Comparison of ENCODE assay signal across 8 cellular contexts in the genomic region with DNA sequence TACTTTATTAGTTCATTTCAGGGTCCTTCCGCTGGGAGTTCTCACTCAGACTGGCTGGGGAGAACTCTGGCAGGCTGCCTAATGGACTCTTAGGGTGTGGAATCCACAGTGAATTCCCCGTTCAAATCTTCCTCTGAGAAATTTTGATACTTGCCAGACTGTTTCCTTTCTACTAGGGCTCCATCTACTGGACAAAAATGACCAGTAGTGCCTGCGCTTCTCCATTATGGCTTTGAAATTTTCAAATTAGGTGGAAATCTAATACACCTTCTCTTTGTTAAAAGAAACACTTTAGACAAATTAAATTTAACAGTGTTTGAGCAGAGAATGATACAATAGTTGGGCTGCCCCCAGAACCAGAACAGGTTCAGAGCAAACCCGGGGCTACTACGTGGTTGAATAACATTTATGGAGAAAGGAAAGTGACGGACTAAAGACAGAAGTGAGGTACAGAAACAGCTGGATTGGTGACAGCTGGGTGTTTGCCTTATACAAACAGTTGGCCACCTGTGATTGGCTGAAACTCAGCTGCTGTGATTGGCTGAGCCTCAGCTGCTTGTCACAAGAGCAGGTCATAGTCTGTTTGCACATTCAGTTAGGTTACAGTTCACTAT. TPM values are rescaled to one million over a fixed set of nuclear protein-coding genes. Genes with fewer than 3 reads are reported as not detected.
DNase-seq lines count a peak whose midpoint lies in the region; ATAC-seq and TF ChIP-seq lines count a peak whose summit lies in the region.

No MANE protein-coding gene starts in this region.

- CTCF ChIA-PET in PC-3 (lab: Charles Lee) (interaction anchor here (0.6 to 1.3 kb wide), 7 partner anchors 9 to 856 kb away, joined by 3 to 13 read pairs (median 4); a partner anchor contains a TSS), MCF 10A (lab: Yijun Ruan, JAX) (interaction anchor here (0.6 to 1.9 kb wide), 21 partner anchors 8 to 826 kb away, joined by 3 to 35 read pairs (median 4); no protein-coding TSS in a partner anchor)

- H3K4me2 ChIP-seq in PC-3 (ENCODE audit: low read length): peak overlapping the region; percentile 87

- H3F3A ChIP-seq in PC-3 (ENCODE audit: low read length, unreplicated experiment): peaks cover 8% of the 10 kb centered on the region

- no peaks in the 10 kb centered on the region for H3K36me3 ChIP-seq in CD4-positive, CD25-positive, alpha-beta regulatory T cell (ENCODE audit: control insufficient read depth, insufficient read depth, low read length)
- H3K36me3 ChIP-seq in PC-3 (ENCODE audit: low read depth, low read length): no peaks in the 10 kb centered on the region
- H3K36me3 ChIP-seq in skeletal muscle tissue (ENCODE audit: control insufficient read depth in 3 of 3, insufficient read depth in 3 of 3, low read length in 3 of 3): no peaks in the 10 kb centered on the region

- TF ChIP-seq CTCF in PC-3 (conservative IDR thresholded peaks at IDR 0.05; ENCODE audit: low read depth, low read length): peak; percentile 98
- TF ChIP-seq CTCF in MCF 10A (IDR thresholded peaks at IDR 0.05; ENCODE audit: unreplicated experiment): peak; percentile 52

- intact Hi-C loops in PC-3 (cut with micrococcal nuclease): loop anchor here (1.0 kb wide), 3 partner anchors 52 to 431 kb away; a partner anchor contains a TSS
- intact Hi-C loops in MCF 10A (cut with micrococcal nuclease): loop anchor here (1.0 to 10.0 kb wide), 6 partner anchors 56 to 853 kb away; a partner anchor contains a TSS

- no peak overlapping the region for H3K4me3 ChIP-seq in CD4-positive, CD25-positive, alpha-beta regulatory T cell (ENCODE audit: low read depth, low read length)
- peak overlapping the region; percentile 65 for H3K4me3 ChIP-seq in PC-3 (ENCODE audit: low read length)
- H3K4me3 ChIP-seq in skeletal muscle tissue (ENCODE audit: low read length in 3 of 3): peak overlapping the region; percentile 32 to 55 (median 49)

- H3K9me3 Mint-ChIP-seq in CD4-positive, CD25-positive, alpha-beta regulatory T cell: no peaks in the 10 kb centered on the region
- no peaks in the 10 kb centered on the region for H3K9me3 Mint-ChIP-seq in MCF 10A (ENCODE audit: unreplicated experiment)

- H3K9me2 ChIP-seq in PC-3 (replicated peaks; ENCODE audit: low read length): no peaks in the 10 kb centered on the region

- H3K9me3 ChIP-seq in CD4-positive, CD25-positive, alpha-beta regulatory T cell (ENCODE audit: control insufficient read depth in 2 of 2, low read length in 2 of 2): no peaks in the 10 kb centered on the region
- H3K9me3 ChIP-seq in PC-3 (ENCODE audit: low read length) (no peaks in the 10 kb centered on the region), skeletal muscle tissue (ENCODE audit: control insufficient read depth in 3 of 3, low read length in 3 of 3) (no peaks in the 10 kb centered on the region)

- H3K27me3 ChIP-seq in CD4-positive, CD25-positive, alpha-beta regulatory T cell (ENCODE audit: control insufficient read depth, insufficient read depth, low read length): no peaks in the 10 kb centered on the region
- H3K27me3 ChIP-seq in PC-3 (ENCODE audit: low read length) (no peaks in the 10 kb centered on the region), skeletal muscle tissue (ENCODE audit: control insufficient read depth in 3 of 3, insufficient read depth in 3 of 3, low read length in 3 of 3) (no peaks in the 10 kb centered on the region)

- no peak overlapping the region for H3K4me3 Mint-ChIP-seq in CD4-positive, CD25-positive, alpha-beta regulatory T cell
- no peak overlapping the region for H3K4me3 Mint-ChIP-seq in MCF 10A (ENCODE audit: unreplicated experiment)

- ATAC-seq in CD4-positive, CD25-positive, alpha-beta regulatory T cell (ENCODE audit: low read depth in 2 of 2): peak; percentile 38 to 48
- ATAC-seq in GM18909 (IDR thresholded peaks at IDR 0.05; ENCODE audit: poor library complexity, unreplicated experiment) (peak; percentile 41), PC-3 (peak; percentile 84), HG03571 (IDR thresholded peaks at IDR 0.05; ENCODE audit: unreplicated experiment) (no peak)

- peak in 2 of 3 donors; percentile 47 to 67 for DNase-seq in CD4-positive, CD25-positive, alpha-beta regulatory T cell
- DNase-seq in Kasumi-1 (lab: John Stamatoyannopoulos, UW) (peak; percentile 69 to 73), PC-3 (peak; percentile 91), MCF 10A (ENCODE audit: unreplicated experiment) (peak; percentile 84), iPS-NIHi11 (ENCODE audit: low spot score) (peak; percentile 83)

- H3K36me3 Mint-ChIP-seq in CD4-positive, CD25-positive, alpha-beta regulatory T cell: no peaks in the 10 kb centered on the region
- no peaks in the 10 kb centered on the region for H3K36me3 Mint-ChIP-seq in MCF 10A (ENCODE audit: insufficient read depth, unreplicated experiment)

- no peaks in the 10 kb centered on the region for H3K79me2 ChIP-seq in PC-3 (ENCODE audit: low read length)

- no peak overlapping the region for H3K27ac ChIP-seq in CD4-positive, CD25-positive, alpha-beta regulatory T cell (ENCODE audit: insufficient read depth, low read length, poor library complexity, severe bottlenecking)
- 0 out of 2 replicates have a peak overlapping the region, but pooled peaks have one; percentile 9 for H3K27ac ChIP-seq in PC-3 (ENCODE audit: low read length)
- H3K27ac ChIP-seq in skeletal muscle tissue (ENCODE audit: low read depth, low read length): peak overlapping the region; percentile 75

- peaks cover 6% of the 10 kb centered on the region for H3K4me1 ChIP-seq in CD4-positive, CD25-positive, alpha-beta regulatory T cell (ENCODE audit: control insufficient read depth, insufficient read depth, low read length, poor library complexity, severe bottlenecking)
- H3K4me1 ChIP-seq in PC-3 (ENCODE audit: insufficient read depth, low read length): peaks cover 21% of the 10 kb centered on the region
- H3K4me1 ChIP-seq in skeletal muscle tissue (ENCODE audit: control insufficient read depth in 3 of 3, insufficient read depth in 3 of 3, low read length in 3 of 3): peaks cover 3 to 11% (median 7%) of the 10 kb centered on the region in 3 donors

- no peaks in the 10 kb centered on the region for H4K20me1 ChIP-seq in PC-3 (ENCODE audit: low read length)

- peaks cover 6 to 14% (median 9%) of the 10 kb centered on the region in 4 donors for H3K4me1 Mint-ChIP-seq in CD4-positive, CD25-positive, alpha-beta regulatory T cell
- peaks cover 16% of the 10 kb centered on the region for H3K4me1 Mint-ChIP-seq in MCF 10A (ENCODE audit: insufficient read depth, unreplicated experiment)

- H3K27ac Mint-ChIP-seq in CD4-positive, CD25-positive, alpha-beta regulatory T cell: peak overlapping the region in 1 of 3 donors; percentile 11
- H3K27ac Mint-ChIP-seq in MCF 10A (ENCODE audit: low read depth, unreplicated experiment): peak overlapping the region; percentile 61

- peaks cover 4% of the 10 kb centered on the region for H3K27me3 Mint-ChIP-seq in CD4-positive, CD25-positive, alpha-beta regulatory T cell
- H3K27me3 Mint-ChIP-seq in MCF 10A (ENCODE audit: insufficient read depth, unreplicated experiment): no peaks in the 10 kb centered on the region

- H2AFZ ChIP-seq in PC-3 (ENCODE audit: low read length): peak overlapping the region; percentile 91

- POLR2A ChIA-PET in PC-3 (lab: Charles Lee; ENCODE audit: unreplicated experiment) (interaction anchor here (0.5 kb wide), 1 partner anchor 9 kb away, joined by 6 read pairs; no protein-coding TSS in a partner anchor), MCF 10A (lab: Yijun Ruan, JAX) (interaction anchor here (0.8 to 1.1 kb wide), 3 partner anchors 9 to 176 kb away, joined by 3 read pairs; no protein-coding TSS in a partner anchor)

- BruUV-seq in PC-3 (replicated peaks; lab: Mats Ljungman, UMichigan) (TSS peak; percentile 68), MCF 10A (replicated peaks; lab: Mats Ljungman, UMichigan) (no TSS peak)

- peak overlapping the region; percentile 4; the same call in 1 of the 2 replicates for H3K9ac ChIP-seq in PC-3 (ENCODE audit: low read length)
- H3K9ac ChIP-seq in skeletal muscle tissue (ENCODE audit: low read depth in 1 of 3, low read length in 3 of 3): peak overlapping the region; percentile 59 to 67 (median 61)

RNA-seq across cellular contexts. Expression of a gene that starts 52.9 kb away (rescaled TPM):
- 9.5 TPM for total RNA-seq in CD4-positive, CD25-positive, alpha-beta regulatory T cell
- 10 to 100 TPM; 18.2 to 28.2 (median 24.4) TPM for polyA plus RNA-seq in CD4-positive, CD25-positive, alpha-beta regulatory T cell
- total RNA-seq in PC-3 (2014; rRNA removed): 14.8 and 16.6 TPM in 2 replicates
- total RNA-seq in MCF 10A (2022): 19.9 and 21.1 TPM in 2 replicates
- total RNA-seq in skeletal muscle tissue: 7.3 TPM
